Comparison of ENCODE assay signal across 8 cellular contexts in the genomic region with DNA sequence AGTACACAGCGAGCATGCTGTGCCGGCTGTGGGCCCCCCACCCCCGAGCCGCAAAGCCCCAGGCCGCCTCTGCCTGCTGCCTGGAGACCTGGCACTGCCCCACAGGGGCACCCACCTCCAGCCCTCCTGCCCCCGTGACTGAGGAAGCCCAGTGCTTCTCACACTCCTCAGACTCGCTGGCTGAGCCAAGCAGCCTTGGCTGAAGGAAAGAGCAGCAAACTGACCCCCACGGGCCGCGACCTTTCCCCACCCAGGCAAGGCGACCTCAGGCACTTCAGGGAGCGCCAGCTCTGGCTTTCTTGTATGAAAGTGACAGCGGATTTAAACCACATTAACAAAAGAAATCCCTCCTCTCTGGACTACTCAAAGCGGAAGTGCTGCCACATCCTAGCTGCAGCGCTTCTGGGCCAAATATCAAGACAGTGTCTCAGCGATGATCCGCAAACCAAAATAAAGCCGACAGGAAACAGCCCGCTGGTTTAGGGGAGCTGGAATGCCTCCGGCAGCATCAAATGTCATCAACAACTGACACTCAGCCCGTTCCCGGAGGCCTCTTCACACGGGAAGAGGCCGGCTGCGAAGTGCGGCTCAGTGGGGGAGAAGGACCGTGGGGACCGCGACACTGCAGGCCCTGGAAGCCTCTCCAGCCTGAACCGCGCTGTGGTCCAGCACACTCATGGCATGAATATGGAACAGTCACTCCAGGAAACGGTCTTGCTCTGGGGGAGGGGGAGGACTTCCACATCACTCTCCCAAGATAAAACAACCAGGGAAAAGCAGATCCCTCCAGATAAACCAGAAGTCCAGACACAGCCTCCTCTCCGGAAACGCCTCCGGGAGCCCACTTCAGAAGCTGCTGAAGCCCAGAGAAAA. TPM values are rescaled to one million over a fixed set of nuclear protein-coding genes. Genes with fewer than 3 reads are reported as not detected.
A peak's percentile ranks its signal among the peaks of the same experiment; 100 is the strongest.
DNase-seq lines count a peak whose midpoint lies in the region; TF ChIP-seq lines count a peak whose summit lies in the region.

No MANE protein-coding gene starts in this region.

- H3K4me3 ChIP-seq in HL-60 (replicated peaks; ENCODE audit: insufficient read depth, low read length) (peak overlapping the region; percentile 62), SJCRH30 (peak overlapping the region; percentile 79), adrenal gland (peak overlapping the region in 2 of 4 donors; percentile 65 to 89)

- H3K4me1 ChIP-seq in SJCRH30 (peaks cover 12% of the 10 kb centered on the region; the same call in 1 of the 2 replicates), adrenal gland (replicated peaks in 1 of 2) (peaks cover 15 to 31% of the 10 kb centered on the region in 2 donors)

- H3K27ac ChIP-seq in HL-60 (replicated peaks): peak overlapping the region; percentile 78
- peak overlapping the region; percentile 48 for H3K27ac ChIP-seq in SJCRH30
- peak overlapping the region; percentile 48 to 91 (median 77) for H3K27ac ChIP-seq in adrenal gland

- no peak for TF ChIP-seq CTCF in HL-60 (IDR thresholded peaks at IDR 0.05; ENCODE audit: insufficient read depth, low read length)
- no peak for TF ChIP-seq CTCF in adrenal gland (IDR thresholded peaks at IDR 0.05)

- H3K27me3 ChIP-seq in HL-60 (ENCODE audit: insufficient read depth, poor library complexity, severe bottlenecking) (no peaks in the 10 kb centered on the region), SJCRH30 (no peaks in the 10 kb centered on the region), adrenal gland (peaks cover 6% of the 10 kb centered on the region)

- DNase-seq in Daoy (ENCODE audit: low read depth): peak; percentile 93
- peak in 1 of 2 experiments; percentile 88 for DNase-seq in HL-60 (ENCODE audit: low read depth in 1 of 2, low spot score in 1 of 2)
- DNase-seq in SJCRH30: peak; percentile 68 to 77
- DNase-seq in adrenal gland: peak in 4 of 7 donors; percentile 37 to 73 (median 47)
- peak; percentile 85 for DNase-seq in cardiac septum (ENCODE audit: low spot score)
- DNase-seq in pons (ENCODE audit: low spot score): peak; percentile 64
- DNase-seq in NK-92 treated with Interleukin-12 subunit alpha and Interleukin-12 subunit beta, amount 100 ng/mL, for 24 hours (lab: John Stamatoyannopoulos, UW): no peak
- no peak for DNase-seq in cerebellar nuclear complex (lab: John Stamatoyannopoulos, UW)

- H3K9me3 ChIP-seq in SJCRH30 (replicated peaks) (no peaks in the 10 kb centered on the region), adrenal gland (replicated peaks in 1 of 3) (no peaks in the 10 kb centered on the region)

- TF ChIP-seq POLR2A in adrenal gland (IDR thresholded peaks at IDR 0.05): no peak

- intact Hi-C loops in adrenal gland (cut with DNase I): no loop called here
- intact Hi-C loops in cardiac septum (cut with DNase I): loop anchor here (2.0 kb wide), 1 partner anchor 66 kb away; no protein-coding TSS in a partner anchor

- H3K36me3 ChIP-seq in SJCRH30: no peaks in the 10 kb centered on the region
- H3K36me3 ChIP-seq in adrenal gland (replicated peaks in 1 of 2): no peaks in the 10 kb centered on the region

- WGBS in adrenal gland, 4 donors: 21 to 27% (median 24%) methylated on average over 18 to 35 of the region's 35 CpGs

RNA-seq across cellular contexts. Expression of a gene that starts 1.5 kb away (rescaled TPM):
- total RNA-seq in Daoy (2014; rRNA removed; shearing (Covaris generic)): 12.0 and 13.2 TPM in 2 replicates
- total RNA-seq in SJCRH30 (2014; rRNA removed; shearing (Covaris generic)): 18.6 and 20.5 TPM in 2 replicates
- 10 to 100 TPM in 2 of 8 donors, 1 to 10 TPM in 6; 5.0 to 11.7 (median 8.0) TPM for total RNA-seq in adrenal gland
- 1 to 10 TPM; 2.9 to 8.2 (median 5.4) TPM for polyA plus RNA-seq in adrenal gland
- total RNA-seq in cardiac septum: 9.7 TPM

RNA-seq across cellular contexts. Expression of a gene that starts 48.1 kb away (rescaled TPM):
- not detected in 2 replicates for total RNA-seq in Daoy (2014; rRNA removed; shearing (Covaris generic))
- 0.58 and 0.71 TPM in 2 replicates for total RNA-seq in SJCRH30 (2014; rRNA removed; shearing (Covaris generic))
- total RNA-seq in adrenal gland (not detected), cardiac septum (not detected)
- not detected for polyA plus RNA-seq in adrenal gland

Comparison
In these comparisons a context has a peak if more than half of its experiments do, and no peak if none do; other contexts are left out.
1. DNase-seq: peak in Daoy (single experiment), SJCRH30 (2 of 2), adrenal gland (4 of 7), cardiac septum (single experiment) and pons (single experiment); none in NK-92 treated with Interleukin-12 subunit alpha and Interleukin-12 subunit beta, amount 100 ng/mL, for 24 hours (single experiment) and cerebellar nuclear complex (0 of 2).
2. Peak in every context shown above with its lines, with median percentiles within 50 percentile points of each other: H3K27ac ChIP-seq.